ENCODE assay signal across 8 cellular contexts in the genomic region with DNA sequence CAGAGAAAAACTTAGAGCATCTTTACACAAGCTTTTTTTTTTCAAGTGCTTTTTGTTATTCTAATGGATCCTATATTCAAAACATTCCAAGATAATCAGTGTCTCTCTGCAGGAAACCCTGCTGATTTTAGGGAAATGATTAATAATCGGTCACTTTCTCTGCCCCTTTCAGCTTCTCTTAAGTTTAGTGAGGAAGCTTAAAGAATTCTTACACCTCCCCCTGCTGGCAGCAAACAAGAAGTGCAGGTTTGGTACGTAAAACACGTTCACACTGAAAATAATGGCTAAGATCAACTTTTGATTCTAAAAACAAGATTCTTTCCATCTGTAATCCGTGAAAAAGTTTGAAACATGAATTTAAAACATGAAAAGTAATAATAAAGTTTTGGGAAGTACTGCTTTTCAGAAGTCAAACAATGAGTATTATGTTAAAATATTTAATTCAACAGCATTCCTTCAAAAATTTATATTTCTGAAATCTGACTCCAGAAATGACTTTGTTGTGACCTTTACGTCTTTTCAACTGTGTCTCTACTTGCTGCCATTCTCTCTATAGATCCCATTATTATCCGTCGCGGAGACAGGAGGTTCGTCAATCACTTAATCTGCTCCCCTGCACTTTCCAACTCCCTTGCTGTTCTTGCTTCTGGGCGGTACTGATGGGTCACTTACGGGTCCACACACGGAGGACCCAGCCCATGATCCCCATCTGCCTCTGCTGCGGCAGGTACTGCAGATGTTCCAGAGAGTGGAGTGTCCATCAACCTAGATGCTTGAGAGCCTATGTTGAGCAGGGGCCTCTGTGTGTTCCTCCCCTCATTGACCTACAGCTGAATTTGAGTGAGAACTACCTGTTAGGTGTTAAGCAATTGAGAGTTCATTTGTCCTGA.
A peak's percentile ranks its signal among the peaks of the same experiment; 100 is the strongest.
DNase-seq lines count a peak whose midpoint lies in the region; ATAC-seq and TF ChIP-seq lines count a peak whose summit lies in the region.

No MANE protein-coding gene starts in this region.

- peak; percentile 54 for ATAC-seq in GM18502 (IDR thresholded peaks at IDR 0.05; ENCODE audit: poor library complexity, unreplicated experiment)
- peak; percentile 47 for ATAC-seq in HG03565 (IDR thresholded peaks at IDR 0.05; ENCODE audit: unreplicated experiment)
- ATAC-seq in body of pancreas, result peak; percentile 73
- no peak for ATAC-seq in HG03457 (IDR thresholded peaks at IDR 0.05; ENCODE audit: unreplicated experiment)

- TF ChIP-seq CTCF in BJ (IDR thresholded peaks at IDR 0.05; ENCODE audit: insufficient read depth, low read depth, low read length) (peak; percentile 83), body of pancreas (IDR thresholded peaks at IDR 0.05) (peak; percentile 64 to 84 (median 74))

- no peak for DNase-seq in BJ (ENCODE audit: low read depth)
- peak; percentile 84 for DNase-seq in OCI-M1 (lab: John Stamatoyannopoulos, UW)
- DNase-seq in body of pancreas, result peak; percentile 28 to 53 (median 48)
- DNase-seq in iris pigment epithelial cell (ENCODE audit: low read depth), result peak; percentile 64
- peak; percentile 12 for DNase-seq in stimulated activated CD4-positive, alpha-beta T cell treated with anti-CD3 and anti-CD28 coated beads, Interleukin-1b, Interleukin-23, amount 100 ng/mL, for 48 hours

- H3K27me3 ChIP-seq in BJ (ENCODE audit: control insufficient read depth, insufficient read depth, low read length) (no peaks in the 10 kb centered on the region), body of pancreas (no peaks in the 10 kb centered on the region)

- H3K4me3 ChIP-seq in BJ (ENCODE audit: low read depth, low read length) (no peak overlapping the region), body of pancreas (no peak overlapping the region)

- WGBS in body of pancreas, 2 donors, result 21 to 23% methylated on average over 13 of the region's 13 CpGs

- CTCF ChIA-PET in BJ (lab: Yijun Ruan, JAX), result interaction anchor here (0.6 to 2.3 kb wide), 23 partner anchors 9 to 852 kb away, joined by 3 to 8 read pairs (median 4); no protein-coding TSS in a partner anchor

- POLR2A ChIA-PET in BJ (lab: Charles Lee), result no interaction called here

- no peaks in the 10 kb centered on the region for H3K4me1 ChIP-seq in body of pancreas

- no peaks in the 10 kb centered on the region for H3K9me3 ChIP-seq in body of pancreas

- no peak overlapping the region for H3K27ac ChIP-seq in body of pancreas

- intact Hi-C loops in body of pancreas (cut with DNase I), result no loop called here

- H3K36me3 ChIP-seq in BJ (ENCODE audit: control insufficient read depth, insufficient read depth, low read length), result no peaks in the 10 kb centered on the region
- H3K36me3 ChIP-seq in body of pancreas (replicated peaks in 1 of 2; ENCODE audit: insufficient read depth in 1 of 2, low read depth in 2 of 2), result no peaks in the 10 kb centered on the region

- TF ChIP-seq POLR2A in body of pancreas (IDR thresholded peaks at IDR 0.05), result no peak
